Comparison of ENCODE assay signal across 23 cellular contexts in genomic region chr11:110374921-110375320, GRCh38. TPM values are rescaled to one million over a fixed set of nuclear protein-coding genes. Genes with fewer than 3 reads are reported as not detected.
DNase-seq lines count a peak whose midpoint lies in the region; TF ChIP-seq lines count a peak whose summit lies in the region.
"Had no signal": no experiment of that assay in that cellular context is flagged by ENCODE, and none has a peak within 500 bp of the region (broad histone marks: within the 10 kb centered on the region; RNA-seq: fewer than 3 reads in every experiment).

No MANE protein-coding gene starts in this region.

- no peaks in the 10 kb centered on the region for H3K79me2 ChIP-seq in mammary epithelial cell (ENCODE audit: insufficient read depth, low read length)
- H3K79me2 ChIP-seq: parathyroid adenoma had no signal

- H3K27ac ChIP-seq in mammary epithelial cell (ENCODE audit: insufficient read depth, low read depth, low read length) = no peak overlapping the region
- H3K27ac ChIP-seq: dorsolateral prefrontal cortex, epithelial cell of prostate, parathyroid adenoma, thyroid gland had no signal

- H3K27me3 ChIP-seq in adipocyte (replicated peaks; ENCODE audit: control insufficient read depth, insufficient read depth, low read length) (no peaks in the 10 kb centered on the region), mammary epithelial cell (ENCODE audit: insufficient read depth, low read length) (no peaks in the 10 kb centered on the region)
- H3K27me3 ChIP-seq: dorsolateral prefrontal cortex, thyroid gland had no signal

- H3K4me1 ChIP-seq in adipocyte (ENCODE audit: control insufficient read depth, insufficient read depth, low read length) (peaks cover 48% of the 10 kb centered on the region), mammary epithelial cell (ENCODE audit: insufficient read depth, low read length) (peaks cover 14% of the 10 kb centered on the region)
- H3K4me1 ChIP-seq: parathyroid adenoma had no signal

- no peak for TF ChIP-seq CTCF in mammary epithelial cell (conservative IDR thresholded peaks at IDR 0.05 in 1 of 2, IDR thresholded peaks at IDR 0.05 in 1 of 2; ENCODE audit: extremely low read depth in 1 of 2, insufficient read depth in 1 of 2, low read depth in 1 of 2, low read length in 2 of 2)

- H3K9ac ChIP-seq in adipocyte (ENCODE audit: low read length) = no peak overlapping the region
- no peak overlapping the region for H3K9ac ChIP-seq in mammary epithelial cell (ENCODE audit: insufficient read depth, low read length)
- H3K9ac ChIP-seq: parathyroid adenoma had no signal

- no peaks in the 10 kb centered on the region for H4K20me1 ChIP-seq in mammary epithelial cell (ENCODE audit: insufficient read depth, low read length)

- CTCF ChIA-PET in mammary epithelial cell (lab: Charles Lee; ENCODE audit: low non-redundant PET) = no interaction called here

- no peak overlapping the region for H2AFZ ChIP-seq in mammary epithelial cell (ENCODE audit: low read depth, low read length)
- H2AFZ ChIP-seq: parathyroid adenoma had no signal

- dilution Hi-C loops in mammary epithelial cell (cut with HindIII; ENCODE audit: low sequenced_read_pairs) = no loop called here

- intact Hi-C loops in posterior cingulate gyrus (cut with DNase I) = loop anchor here (5.0 kb wide), 2 partner anchors 52 to 78 kb away; partner anchors contain the start of genes FDX1 and RDX
- intact Hi-C loops in mammary epithelial cell (cut with micrococcal nuclease) = loop anchor here (5.0 kb wide), 2 partner anchors 283 to 523 kb away; partner anchors contain the start of gene ZC3H12C

- H3K9me3 ChIP-seq in adipocyte (ENCODE audit: control insufficient read depth, low read length) (no peaks in the 10 kb centered on the region), mammary epithelial cell (replicated peaks; ENCODE audit: insufficient read depth, low read length) (no peaks in the 10 kb centered on the region)
- H3K9me3 ChIP-seq: thyroid gland had no signal

- DNase-seq in CD1c-positive myeloid dendritic cell (ENCODE audit: extremely low spot score) = peak; percentile 54
- DNase-seq in NCI-H446 treated with DMSO at 0.1 percent for 48 hours (lab: John Stamatoyannopoulos, UW) = peak; percentile 11
- peak; percentile 22 for DNase-seq in adipocyte (ENCODE audit: low read depth)
- peak; percentile 54 for DNase-seq in iris pigment epithelial cell (ENCODE audit: low read depth)
- DNase-seq in activated T-cell treated with anti-CD3 and anti-CD28 coated beads, Interleukin-2, amount 50 U/mL, for 1 hour = no peak
- DNase-seq in posterior cingulate gyrus = no peak
- DNase-seq in mammary epithelial cell = no peak
- DNase-seq: activated CD4-positive, alpha-beta memory T cell treated with anti-CD3 and anti-CD28 coated beads, Interleukin-2, amount 10 ng/mL, durations not matched to agents 7 days and 5 days; activated CD4-positive, CD25-positive, alpha-beta regulatory T cell; activated naive CD4-positive, alpha-beta T cell; anterior cingulate cortex; caudate nucleus; DMS79 treated with DMSO at 0.1 percent for 48 hours; dorsolateral prefrontal cortex; Kasumi-1; kidney glomerular epithelial cell; NCI-H1092; NCI-H2081; NCI-H526; SHP77 treated with DMSO at 0.1 percent for 48 hours; thyroid gland had no signal

- H3K4me3 ChIP-seq in adipocyte (ENCODE audit: low read length) (no peak overlapping the region), mammary epithelial cell (replicated peaks in 1 of 3; ENCODE audit: insufficient read depth in 1 of 3, low read depth in 2 of 3, low read length in 3 of 3) (no peak overlapping the region)
- H3K4me3 ChIP-seq: dorsolateral prefrontal cortex, thyroid gland had no signal

- H3K36me3 ChIP-seq in adipocyte (ENCODE audit: control insufficient read depth, insufficient read depth, low read length, severe bottlenecking) (no peaks in the 10 kb centered on the region), mammary epithelial cell (ENCODE audit: insufficient read depth, low read length) (no peaks in the 10 kb centered on the region)
- H3K36me3 ChIP-seq: thyroid gland had no signal

- BruUV-seq in mammary epithelial cell (replicated peaks; lab: Mats Ljungman, UMichigan) = no TSS peak

- no peak overlapping the region for H3K4me2 ChIP-seq in mammary epithelial cell (ENCODE audit: insufficient read depth, low read depth, low read length)

- in situ Hi-C loops in mammary epithelial cell (cut with MboI; ENCODE audit: low sequenced_read_pairs in 2 of 2) = loop anchor here (10.0 to 25.0 kb wide), 3 partner anchors 170 to 438 kb away; no protein-coding TSS in a partner anchor

RNA-seq across cellular contexts. Expression of gene FDX1, which starts 54.8 kb away (rescaled TPM):
- 10 to 100 TPM in 1 of 2 donors, 1 to 10 TPM in 1; 8.0 to 13.3 TPM for total RNA-seq in mammary epithelial cell
- 6.8 TPM for polyA plus RNA-seq in mammary epithelial cell
- 0.26 TPM for polyA minus RNA-seq in mammary epithelial cell

Comparison
In these comparisons a context has a peak if more than half of its experiments do, and no peak if none do; other contexts are left out.
1. DNase-seq: peak in CD1c-positive myeloid dendritic cell (single experiment), NCI-H446 treated with DMSO at 0.1 percent for 48 hours (single experiment), adipocyte (single experiment) and iris pigment epithelial cell (single experiment); none in activated T-cell treated with anti-CD3 and anti-CD28 coated beads, Interleukin-2, amount 50 U/mL, for 1 hour (single experiment), posterior cingulate gyrus (0 of 10) and mammary epithelial cell (single experiment).